1 cellular context compared by ENCODE assay signal in genomic region chr19:1037553-1038115, GRCh38.
TF ChIP-seq lines count a peak whose summit lies in the region.

No MANE protein-coding gene starts in this region.

TF ChIP-seq in endothelial cell of umbilical vein, 7 proteins besides CTCF, POLR2A, EP300 and RAD21:
- no peak for TF ChIP-seq GATA2 (IDR thresholded peaks at IDR 0.05; ENCODE audit: insufficient read depth, insufficient read length, low read depth, low read length)
- no peak for TF ChIP-seq POLR2AphosphoS5 (IDR thresholded peaks at IDR 0.05; ENCODE audit: insufficient read depth, low read depth, low read length)
- no peak for TF ChIP-seq MYC (IDR thresholded peaks at IDR 0.05; ENCODE audit: low read depth, low read length)
- TF ChIP-seq JUN (IDR thresholded peaks at IDR 0.05; ENCODE audit: borderline replicate concordance, insufficient read depth, insufficient read length, low read depth), result no peak
- TF ChIP-seq EZH2 (IDR thresholded peaks at IDR 0.05; ENCODE audit: borderline replicate concordance, low read depth, low read length, severe bottlenecking), result no peak
- TF ChIP-seq FOS (IDR thresholded peaks at IDR 0.05; ENCODE audit: borderline replicate concordance, insufficient read depth, low read length), result no peak
- no peak for TF ChIP-seq MAX (IDR thresholded peaks at IDR 0.05; ENCODE audit: insufficient read depth, insufficient read length)
